ENCODE assay signal across 15 cellular contexts in genomic region chr18:76367168-76367785, GRCh38.
DNase-seq lines count a peak whose midpoint lies in the region; ATAC-seq, FAIRE-seq and TF ChIP-seq lines count a peak whose summit lies in the region.
"Had no signal": no experiment of that assay in that cellular context is flagged by ENCODE, and none has a peak within 500 bp of the region (broad histone marks: within the 10 kb centered on the region; RNA-seq: fewer than 3 reads in every experiment).

No MANE protein-coding gene starts in this region.

- TF ChIP-seq POLR2A in right lobe of liver (IDR thresholded peaks at IDR 0.05) (no peak), sigmoid colon (IDR thresholded peaks at IDR 0.05) (no peak)

- no peaks in the 10 kb centered on the region for H3K4me1 Mint-ChIP-seq in Caco-2 (ENCODE audit: low read depth, unreplicated experiment)
- H3K4me1 Mint-ChIP-seq in activated T-helper 17 cell treated with anti-CD3 and anti-CD28 coated beads, Interleukin-2, amount 50 U/mL, for 72 hours, result peaks cover 35% of the 10 kb centered on the region

- H3K9ac ChIP-seq in kidney (ENCODE audit: low read length in 2 of 2), result no peak overlapping the region

- no peak for TF ChIP-seq EP300 in sigmoid colon (IDR thresholded peaks at IDR 0.05)

- no peaks in the 10 kb centered on the region for H3K4me1 ChIP-seq in Caco-2
- no peaks in the 10 kb centered on the region for H3K4me1 ChIP-seq in right lobe of liver
- H3K4me1 ChIP-seq in sigmoid colon, result peaks cover 0 to 37% (median 15%) of the 10 kb centered on the region in 4 donors
- H3K4me1 ChIP-seq in kidney (ENCODE audit: control insufficient read depth in 1 of 2, insufficient read depth in 1 of 2, low read depth in 1 of 2, low read length in 2 of 2), result no peaks in the 10 kb centered on the region

- POLR2A ChIA-PET in Caco-2 (lab: Charles Lee), result no interaction called here

- no peaks in the 10 kb centered on the region for H3K27me3 Mint-ChIP-seq in Caco-2 (ENCODE audit: insufficient read depth, unreplicated experiment)
- H3K27me3 Mint-ChIP-seq in activated T-helper 17 cell treated with anti-CD3 and anti-CD28 coated beads, Interleukin-2, amount 50 U/mL, for 72 hours, result no peaks in the 10 kb centered on the region

- no peak overlapping the region for H3K27ac ChIP-seq in right lobe of liver
- H3K27ac ChIP-seq in sigmoid colon, result no peak overlapping the region
- no peak overlapping the region for H3K27ac ChIP-seq in kidney (ENCODE audit: low read depth in 2 of 2, low read length in 2 of 2)

- no peaks in the 10 kb centered on the region for H3K27me3 ChIP-seq in Caco-2 (replicated peaks; ENCODE audit: control insufficient read depth, insufficient read depth, low read length)
- no peaks in the 10 kb centered on the region for H3K27me3 ChIP-seq in right lobe of liver
- H3K27me3 ChIP-seq in sigmoid colon, result no peaks in the 10 kb centered on the region

- no peaks in the 10 kb centered on the region for H3K9me3 ChIP-seq in Caco-2
- no peaks in the 10 kb centered on the region for H3K9me3 ChIP-seq in right lobe of liver
- no peaks in the 10 kb centered on the region for H3K9me3 ChIP-seq in sigmoid colon
- no peaks in the 10 kb centered on the region for H3K9me3 ChIP-seq in kidney (ENCODE audit: control insufficient read depth in 1 of 2, low read length in 2 of 2)

- TF ChIP-seq CTCF in Caco-2 (IDR thresholded peaks at IDR 0.05; ENCODE audit: insufficient read depth in 1 of 2, low read depth in 1 of 2, low read length in 1 of 2, severe bottlenecking in 1 of 2, unreplicated experiment in 1 of 2) (no peak), right lobe of liver (IDR thresholded peaks at IDR 0.05) (no peak), sigmoid colon (IDR thresholded peaks at IDR 0.05) (no peak), kidney (IDR thresholded peaks at IDR 0.05; ENCODE audit: borderline replicate concordance, extremely low read depth, insufficient read depth) (no peak)

- no peak for DNase-seq in Caco-2
- DNase-seq in right lobe of liver, result no peak
- DNase-seq in sigmoid colon, result peak; percentile 56
- DNase-seq in kidney, result no peak
- DNase-seq: EL, IMR-90, Kasumi-1, NCI-H2029, NCI-H510A treated with DMSO at 0.1 percent for 48 hours had no signal

- peak overlapping the region; percentile 69 for H3K27ac Mint-ChIP-seq in Caco-2 (ENCODE audit: unreplicated experiment)
- peak overlapping the region; percentile 9 for H3K27ac Mint-ChIP-seq in activated T-helper 17 cell treated with anti-CD3 and anti-CD28 coated beads, Interleukin-2, amount 50 U/mL, for 72 hours

- CTCF ChIA-PET in Caco-2 (lab: Charles Lee), result no interaction called here

- peaks cover 18% of the 10 kb centered on the region for H3K36me3 Mint-ChIP-seq in Caco-2 (ENCODE audit: insufficient read depth, unreplicated experiment)
- peaks cover 49% of the 10 kb centered on the region for H3K36me3 Mint-ChIP-seq in activated T-helper 17 cell treated with anti-CD3 and anti-CD28 coated beads, Interleukin-2, amount 50 U/mL, for 72 hours (ENCODE audit: low read depth)

- H3K9me3 Mint-ChIP-seq in Caco-2 (ENCODE audit: unreplicated experiment), result no peaks in the 10 kb centered on the region
- H3K9me3 Mint-ChIP-seq in activated T-helper 17 cell treated with anti-CD3 and anti-CD28 coated beads, Interleukin-2, amount 50 U/mL, for 72 hours, result no peaks in the 10 kb centered on the region

- no peak for ATAC-seq in activated T-helper 17 cell treated with anti-CD3 and anti-CD28 coated beads, Interleukin-2, amount 50 U/mL, for 72 hours (replicated peaks)
- ATAC-seq in right lobe of liver (peak in 3 of 4 donors; percentile 19 to 33 (median 27)), HG03442 (IDR thresholded peaks at IDR 0.05; ENCODE audit: unreplicated experiment) (no peak), HG03175 (IDR thresholded peaks at IDR 0.05; ENCODE audit: unreplicated experiment) (no peak)
- ATAC-seq: Panc1, Right ventricle myocardium inferior had no signal

- H3K36me3 ChIP-seq in Caco-2 (ENCODE audit: control insufficient read depth, insufficient read depth, low read length), result no peaks in the 10 kb centered on the region
- H3K36me3 ChIP-seq in right lobe of liver, result peaks cover 0 to 25% (median 6%) of the 10 kb centered on the region in 4 donors
- H3K36me3 ChIP-seq in sigmoid colon, result peaks cover 0 to 26% (median 5%) of the 10 kb centered on the region in 4 donors
- H3K36me3 ChIP-seq in kidney (ENCODE audit: control insufficient read depth in 1 of 2, insufficient read depth in 2 of 2, low read length in 2 of 2), result peaks cover 8 to 14% of the 10 kb centered on the region in 2 donors

- intact Hi-C loops in Caco-2 (cut with micrococcal nuclease; ENCODE audit: unreplicated experiment) (no loop called here), right lobe of liver (cut with DNase I) (no loop called here), sigmoid colon (cut with DNase I) (no loop called here), kidney (cut with DNase I) (no loop called here)

- H3K4me3 Mint-ChIP-seq in Caco-2 (ENCODE audit: unreplicated experiment), result no peak overlapping the region
- H3K4me3 Mint-ChIP-seq in activated T-helper 17 cell treated with anti-CD3 and anti-CD28 coated beads, Interleukin-2, amount 50 U/mL, for 72 hours, result no peak overlapping the region

- FAIRE-seq in kidney (lab: Jason Lieb, UNC), result no peak
- FAIRE-seq: H54 had no signal

- BruUV-seq in Caco-2 (replicated peaks; lab: Mats Ljungman, UMichigan), result no TSS peak

- H3K4me3 ChIP-seq in Caco-2 (ENCODE audit: low read depth, low read length) (no peak overlapping the region), right lobe of liver (no peak overlapping the region), sigmoid colon (no peak overlapping the region), kidney (ENCODE audit: low read length in 2 of 2) (no peak overlapping the region)

- WGBS in right lobe of liver (ENCODE audit: insufficient coverage, low coverage, low lambda C conversion rate, missing lambda C conversion rate), result 85% methylated on average over 16 of the region's 16 CpGs
- WGBS in sigmoid colon, 2 donors, result 95 to 96% methylated on average over 16 of the region's 16 CpGs

Comparison
In these comparisons a context has a peak if more than half of its experiments do, and no peak if none do; other contexts are left out.
1. ATAC-seq: peak in right lobe of liver (3 of 4); none in activated T-helper 17 cell treated with anti-CD3 and anti-CD28 coated beads, Interleukin-2, amount 50 U/mL, for 72 hours (single experiment), HG03442 (single experiment) and HG03175 (single experiment).